In genomic region chr5:103923616-103924168, GRCh38 we compare ENCODE assay signal across 20 cellular contexts.
A peak's percentile ranks its signal among the peaks of the same experiment; 100 is the strongest.
DNase-seq lines count a peak whose midpoint lies in the region; ATAC-seq and TF ChIP-seq lines count a peak whose summit lies in the region.
"Had no signal": no experiment of that assay in that cellular context is flagged by ENCODE, and none has a peak within 500 bp of the region (broad histone marks: within the 10 kb centered on the region; RNA-seq: fewer than 3 reads in every experiment).

No MANE protein-coding gene starts in this region.

- no peaks in the 10 kb centered on the region for H3K79me2 ChIP-seq in neural progenitor cell (ENCODE audit: low read depth)

- no peak overlapping the region for H3K9ac ChIP-seq in neural progenitor cell
- H3K9ac ChIP-seq: BLaER1 treated with 17β-estradiol and CSF1 and Interleukin-3, amounts not matched to agents 10 nM and 100 nM had no signal

- peaks cover 2% of the 10 kb centered on the region for H3K27me3 Mint-ChIP-seq in neural progenitor cell (ENCODE audit: insufficient read depth, low read depth)
- H3K27me3 Mint-ChIP-seq: B cell had no signal

- H3K4me2 ChIP-seq in neural progenitor cell: no peak overlapping the region
- H3K4me2 ChIP-seq: BLaER1 treated with 17β-estradiol and CSF1 and Interleukin-3, amounts not matched to agents 10 nM and 100 nM had no signal

- peaks cover 26% of the 10 kb centered on the region for H3K4me1 Mint-ChIP-seq in neural progenitor cell
- H3K4me1 Mint-ChIP-seq: B cell had no signal

- peak; percentile 56 for DNase-seq in G401 (ENCODE audit: low spot score)
- DNase-seq in astrocyte of the hippocampus (ENCODE audit: low read depth, low spot score): peak; percentile 35
- peak; percentile 8 for DNase-seq in neural progenitor cell (ENCODE audit: low spot score)
- no peak for DNase-seq in NOMO-1 treated with dmso at 0.1 percent for 144 hours (lab: John Stamatoyannopoulos, UW; ENCODE audit: unreplicated experiment)
- DNase-seq in AG20443 (ENCODE audit: low spot score): no peak
- DNase-seq: 8988T; CD8-positive, alpha-beta T cell; COR-L47; DMS 273 treated with DMSO at 0.1 percent for 48 hours; DMS53; DND-41; EL; GDM1; GOT3; H9 had no signal

- no peaks in the 10 kb centered on the region for H3K36me3 ChIP-seq in neural progenitor cell
- H3K36me3 ChIP-seq: BLaER1 treated with 17β-estradiol and CSF1 and Interleukin-3, amounts not matched to agents 10 nM and 100 nM had no signal

- H3K9me3 ChIP-seq in neural progenitor cell (ENCODE audit: low read depth): no peaks in the 10 kb centered on the region
- H3K9me3 ChIP-seq: BLaER1 treated with 17β-estradiol and CSF1 and Interleukin-3, amounts not matched to agents 10 nM and 100 nM had no signal

- H3K27me3 ChIP-seq in neural progenitor cell: no peaks in the 10 kb centered on the region
- H3K27me3 ChIP-seq: BLaER1 treated with 17β-estradiol and CSF1 and Interleukin-3, amounts not matched to agents 10 nM and 100 nM had no signal

- no peaks in the 10 kb centered on the region for H3K9me3 Mint-ChIP-seq in neural progenitor cell
- H3K9me3 Mint-ChIP-seq: H9 had no signal

- in situ Hi-C loops in G401 (cut with HindIII; ENCODE audit: low sequenced_read_pairs): no loop called here

- H3F3A ChIP-seq in neural progenitor cell (ENCODE audit: low read depth): peaks cover 10% of the 10 kb centered on the region

- no peak overlapping the region for H3K27ac ChIP-seq in neural progenitor cell
- H3K27ac ChIP-seq: BLaER1 treated with 17β-estradiol and CSF1 and Interleukin-3, amounts not matched to agents 10 nM and 100 nM; HL-60 had no signal

- peaks cover 23% of the 10 kb centered on the region for H3K4me1 ChIP-seq in neural progenitor cell

- no peaks in the 10 kb centered on the region for H4K20me1 ChIP-seq in neural progenitor cell (ENCODE audit: low read depth)
- H4K20me1 ChIP-seq: BLaER1 treated with 17β-estradiol and CSF1 and Interleukin-3, amounts not matched to agents 10 nM and 100 nM had no signal

- no peak overlapping the region for H3K4me3 Mint-ChIP-seq in neural progenitor cell
- H3K4me3 Mint-ChIP-seq: B cell; CD8-positive, alpha-beta T cell; H9 had no signal

- H3K4me3 ChIP-seq in neural progenitor cell: no peak overlapping the region
- H3K4me3 ChIP-seq: BLaER1 treated with 17β-estradiol and CSF1 and Interleukin-3, amounts not matched to agents 10 nM and 100 nM had no signal

- H2AFZ ChIP-seq in neural progenitor cell (replicated peaks): no peak overlapping the region

- ATAC-seq in HG03025 (IDR thresholded peaks at IDR 0.05; ENCODE audit: low FRiP score, unreplicated experiment) (no peak), HG03095 (IDR thresholded peaks at IDR 0.05; ENCODE audit: unreplicated experiment) (no peak)
- ATAC-seq: CD8-positive, alpha-beta T cell had no signal

- no peak overlapping the region for H3K27ac Mint-ChIP-seq in neural progenitor cell
- H3K27ac Mint-ChIP-seq: B cell; CD8-positive, alpha-beta T cell; H9 had no signal

- H3K36me3 Mint-ChIP-seq in neural progenitor cell: no peaks in the 10 kb centered on the region
- H3K36me3 Mint-ChIP-seq: CD8-positive, alpha-beta T cell had no signal

- TF ChIP-seq CTCF in neural progenitor cell (IDR thresholded peaks at IDR 0.05): no peak

Comparison
In these comparisons a context has a peak if more than half of its experiments do, and no peak if none do; other contexts are left out.
1. DNase-seq: peak in G401 (single experiment), astrocyte of the hippocampus (single experiment) and neural progenitor cell (single experiment); none in NOMO-1 treated with dmso at 0.1 percent for 144 hours (single experiment) and AG20443 (single experiment).